In the genomic region with DNA sequence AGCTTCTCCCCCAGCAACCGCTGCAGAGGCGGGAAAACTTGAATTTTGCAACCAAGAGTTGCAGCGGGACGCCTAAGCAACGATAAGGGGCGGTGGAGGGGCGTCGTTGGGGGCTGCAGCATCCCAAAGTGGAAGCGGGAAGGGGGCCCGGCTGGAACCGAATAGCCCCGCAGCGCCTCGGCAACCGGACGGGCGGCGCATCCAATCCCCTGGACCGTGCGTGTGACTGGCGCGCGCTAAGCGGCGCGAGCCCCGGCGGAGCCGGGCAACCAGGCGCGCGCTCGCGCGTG, we compare ENCODE assay signal across 8 cellular contexts. TPM values are rescaled to one million over a fixed set of nuclear protein-coding genes. Genes with fewer than 3 reads are reported as not detected.
DNase-seq lines count a peak whose midpoint lies in the region; ATAC-seq and TF ChIP-seq lines count a peak whose summit lies in the region.

No MANE protein-coding gene starts in this region.

- H3K27ac Mint-ChIP-seq in Caco-2 (ENCODE audit: unreplicated experiment) (peak overlapping the region; percentile 96), neural progenitor cell (peak overlapping the region; percentile 99)

- peak overlapping the region; percentile 78 for H3K4me2 ChIP-seq in neural progenitor cell

- no peak for TF ChIP-seq CTCF in Caco-2 (IDR thresholded peaks at IDR 0.05; ENCODE audit: insufficient read depth in 1 of 2, low read depth in 1 of 2, low read length in 1 of 2, severe bottlenecking in 1 of 2, unreplicated experiment in 1 of 2)
- no peak for TF ChIP-seq CTCF in neural progenitor cell (IDR thresholded peaks at IDR 0.05)

- H3K36me3 ChIP-seq in Caco-2 (ENCODE audit: control insufficient read depth, insufficient read depth, low read length) (0 out of 2 replicates have a peak, but pooled peaks cover 1% of the 10 kb centered on the region), MG63 (no peaks in the 10 kb centered on the region), duodenal mucosa (ENCODE audit: control insufficient read depth in 1 of 2, insufficient read depth in 2 of 2, low read length in 2 of 2) (no peaks in the 10 kb centered on the region), neural progenitor cell (no peaks in the 10 kb centered on the region)

- H3K4me3 Mint-ChIP-seq in Caco-2 (ENCODE audit: unreplicated experiment) (peak overlapping the region; percentile 88), neural progenitor cell (peak overlapping the region; percentile 93)

- peak overlapping the region; percentile 69 to 78 for H3K9ac ChIP-seq in duodenal mucosa (ENCODE audit: low read depth in 1 of 2, low read length in 2 of 2)
- H3K9ac ChIP-seq in neural progenitor cell: no peak overlapping the region

- no TSS peak for BruUV-seq in Caco-2 (replicated peaks; lab: Mats Ljungman, UMichigan)

- H4K20me1 ChIP-seq in neural progenitor cell (ENCODE audit: low read depth): peaks cover 41% of the 10 kb centered on the region

- peaks cover 43% of the 10 kb centered on the region for H3K79me2 ChIP-seq in neural progenitor cell (ENCODE audit: low read depth)

- H3K4me3 ChIP-seq in Caco-2 (ENCODE audit: low read depth, low read length) (peak overlapping the region; percentile 78), MG63 (peak overlapping the region; percentile 73), duodenal mucosa (ENCODE audit: low read depth in 1 of 2, low read length in 2 of 2) (peak overlapping the region; percentile 65 to 70), neural progenitor cell (peak overlapping the region; percentile 53)

- intact Hi-C loops in Caco-2 (cut with micrococcal nuclease; ENCODE audit: unreplicated experiment): loop anchor here (1.0 kb wide), 6 partner anchors 9 to 67 kb away; no protein-coding TSS in a partner anchor

- peaks cover 43% of the 10 kb centered on the region for H3F3A ChIP-seq in neural progenitor cell (ENCODE audit: low read depth)

- H3K27me3 ChIP-seq in Caco-2 (replicated peaks; ENCODE audit: control insufficient read depth, insufficient read depth, low read length): no peaks in the 10 kb centered on the region
- H3K27me3 ChIP-seq in MG63: no peaks in the 10 kb centered on the region
- H3K27me3 ChIP-seq in duodenal mucosa (ENCODE audit: control insufficient read depth in 1 of 2, insufficient read depth in 2 of 2, low read length in 2 of 2): no peaks in the 10 kb centered on the region
- H3K27me3 ChIP-seq in neural progenitor cell: no peaks in the 10 kb centered on the region

- CTCF ChIA-PET in Caco-2 (lab: Charles Lee): interaction anchor here (0.8 to 6.8 kb wide), 12 partner anchors 8 to 105 kb away, joined by 3 to 53 read pairs (median 8); a partner anchor contains a TSS

- H2AFZ ChIP-seq in neural progenitor cell (replicated peaks): no peak overlapping the region

- H3K9me3 ChIP-seq in Caco-2 (no peaks in the 10 kb centered on the region), MG63 (no peaks in the 10 kb centered on the region), duodenal mucosa (ENCODE audit: control insufficient read depth in 1 of 2, low read length in 2 of 2) (no peaks in the 10 kb centered on the region), neural progenitor cell (ENCODE audit: low read depth) (no peaks in the 10 kb centered on the region)

- H3K27me3 Mint-ChIP-seq in Caco-2 (ENCODE audit: insufficient read depth, unreplicated experiment) (no peaks in the 10 kb centered on the region), neural progenitor cell (ENCODE audit: insufficient read depth, low read depth) (no peaks in the 10 kb centered on the region)

- H3K4me1 ChIP-seq in Caco-2: peaks cover 64% of the 10 kb centered on the region
- peaks cover 42 to 45% of the 10 kb centered on the region in 2 donors for H3K4me1 ChIP-seq in duodenal mucosa (ENCODE audit: control insufficient read depth in 1 of 2, insufficient read depth in 2 of 2, low read length in 2 of 2)
- peaks cover 24% of the 10 kb centered on the region for H3K4me1 ChIP-seq in neural progenitor cell

- DNase-seq in Caco-2 (no peak), MG63 (no peak), neural progenitor cell (ENCODE audit: low spot score) (no peak), germinal center (ENCODE audit: low spot score) (no peak), NCI-H2029 (lab: John Stamatoyannopoulos, UW) (no peak)
- no peak for DNase-seq in activated effector memory CD4-positive, alpha-beta T cell treated with Interleukin-2 at 50 U/mL for 16 hours

- no peak for ATAC-seq in GM21360 (IDR thresholded peaks at IDR 0.05; ENCODE audit: unreplicated experiment)

- H3K4me1 Mint-ChIP-seq in Caco-2 (ENCODE audit: low read depth, unreplicated experiment): peaks cover 40% of the 10 kb centered on the region
- peaks cover 39% of the 10 kb centered on the region for H3K4me1 Mint-ChIP-seq in neural progenitor cell

- H3K36me3 Mint-ChIP-seq in Caco-2 (ENCODE audit: insufficient read depth, unreplicated experiment) (peaks cover 59% of the 10 kb centered on the region), neural progenitor cell (no peaks in the 10 kb centered on the region)

- H3K27ac ChIP-seq in duodenal mucosa (ENCODE audit: low read depth, low read length) (peak overlapping the region; percentile 60), neural progenitor cell (peak overlapping the region; percentile 65)

- POLR2A ChIA-PET in Caco-2 (lab: Charles Lee): interaction anchor here (0.6 to 5.3 kb wide), 11 partner anchors 9 to 228 kb away, joined by 3 to 36 read pairs (median 7); a partner anchor contains a TSS

- H3K9me3 Mint-ChIP-seq in Caco-2 (ENCODE audit: unreplicated experiment): no peaks in the 10 kb centered on the region
- no peaks in the 10 kb centered on the region for H3K9me3 Mint-ChIP-seq in neural progenitor cell

RNA-seq across cellular contexts. Expression of a gene that starts 0.7 kb away (rescaled TPM):
- 153 and 156 TPM in 2 replicates for total RNA-seq in Caco-2 (2022)
- total RNA-seq in MG63 (2014; rRNA removed; shearing (Covaris generic); ENCODE audit: low replicate concordance): 2.0 and 2.4 TPM in 2 replicates
- total RNA-seq in neural progenitor cell (ENCODE audit: low replicate concordance): 31.0 and 45.7 TPM in 2 replicates

RNA-seq across cellular contexts. Expression of a gene that starts 39.4 kb away (rescaled TPM):
- total RNA-seq in Caco-2 (2022) (0.18 and 0.67 TPM in 2 replicates), neural progenitor cell (ENCODE audit: low replicate concordance) (1.2 and 3.7 TPM in 2 replicates)
- total RNA-seq in MG63 (2014; rRNA removed; shearing (Covaris generic); ENCODE audit: low replicate concordance): 0.07 TPM in 1 of 2 replicates, not detected in the other
